In genomic region chr9:93859431-93860215, GRCh38 we compare ENCODE assay signal across 27 cellular contexts.
A peak's percentile ranks its signal among the peaks of the same experiment; 100 is the strongest.
DNase-seq lines count a peak whose midpoint lies in the region; ATAC-seq and TF ChIP-seq lines count a peak whose summit lies in the region.
"Had no signal": no experiment of that assay in that cellular context is flagged by ENCODE, and none has a peak within 500 bp of the region (broad histone marks: within the 10 kb centered on the region; RNA-seq: fewer than 3 reads in every experiment).

No MANE protein-coding gene starts in this region.

- H3K9ac ChIP-seq in OCI-LY1 (ENCODE audit: low read length) = no peak overlapping the region

- H3K79me2 ChIP-seq in OCI-LY1 (ENCODE audit: insufficient read depth, low read length) = no peaks in the 10 kb centered on the region

- no peaks in the 10 kb centered on the region for H3K4me1 ChIP-seq in OCI-LY1 (ENCODE audit: insufficient read depth, low read length, severe bottlenecking)
- peaks cover 0 to 7% (median 3%) of the 10 kb centered on the region in 4 donors for H3K4me1 ChIP-seq in esophagus muscularis mucosa
- H3K4me1 ChIP-seq: psoas muscle, thyroid gland had no signal

- TF ChIP-seq CTCF in GM10248 (IDR thresholded peaks at IDR 0.05; ENCODE audit: control extremely low read depth, extremely low read depth, low read depth, missing control alignments) = no peak
- peak; percentile 28; the same call in 1 of the 2 replicates for TF ChIP-seq CTCF in OCI-LY1 (IDR thresholded peaks at IDR 0.05; ENCODE audit: low read length)
- TF ChIP-seq CTCF in esophagus muscularis mucosa (IDR thresholded peaks at IDR 0.05) = no peak

- CTCF ChIA-PET in GM10248 (lab: Yijun Ruan, JAX) = no interaction called here

- no peaks in the 10 kb centered on the region for H3K9me2 ChIP-seq in OCI-LY1 (ENCODE audit: low read depth, low read length)

- no peaks in the 10 kb centered on the region for H3F3A ChIP-seq in OCI-LY1 (ENCODE audit: insufficient read depth, low read length)

- no peak overlapping the region for H3K4me3 ChIP-seq in OCI-LY1 (ENCODE audit: low read depth, low read length, poor library complexity, severe bottlenecking)
- H3K4me3 ChIP-seq in esophagus muscularis mucosa = no peak overlapping the region
- H3K4me3 ChIP-seq: lung, psoas muscle, skin epidermis, thyroid gland had no signal

- TF ChIP-seq EP300 in esophagus muscularis mucosa (IDR thresholded peaks at IDR 0.05) = no peak

- 83% methylated on average over 9 of the region's 10 CpGs for WGBS in esophagus muscularis mucosa

- no peaks in the 10 kb centered on the region for H4K20me1 ChIP-seq in OCI-LY1 (ENCODE audit: insufficient read depth, low read length)

- H3K27me3 ChIP-seq in OCI-LY1 (ENCODE audit: insufficient read depth, low read length) = 0 out of 2 replicates have a peak, but pooled peaks cover 4% of the 10 kb centered on the region
- peaks cover 0 to 49% (median 7%) of the 10 kb centered on the region in 4 donors for H3K27me3 ChIP-seq in esophagus muscularis mucosa

- no peak overlapping the region for H2AFZ ChIP-seq in OCI-LY1 (ENCODE audit: low read length)

- intact Hi-C loops in esophagus muscularis mucosa (cut with DNase I) = no loop called here

- H3K4me2 ChIP-seq in OCI-LY1 (ENCODE audit: low read length) = no peak overlapping the region

- H3K36me3 ChIP-seq in OCI-LY1 (ENCODE audit: insufficient read depth, low read length) (no peaks in the 10 kb centered on the region), esophagus muscularis mucosa (no peaks in the 10 kb centered on the region)
- H3K36me3 ChIP-seq: thyroid gland had no signal

- POLR2A ChIA-PET in GM10248 (lab: Yijun Ruan, JAX) = no interaction called here

- ATAC-seq in HG03135 (IDR thresholded peaks at IDR 0.05; ENCODE audit: unreplicated experiment) (no peak), GM21529 (IDR thresholded peaks at IDR 0.05; ENCODE audit: unreplicated experiment) (no peak)
- ATAC-seq: activated CD4-positive, alpha-beta T cell treated with anti-CD3 and anti-CD28 coated beads for 36 hours; activated T-cell treated with anti-CD3 and anti-CD28 coated beads, Interleukin-2, amount 50 U/mL, for 72 hours; psoas muscle; stimulated activated naive B cell treated with anti-CD40 and anti-IgM and Interleukin-4, amounts not matched to agents 10 μg/mL and 1 μg/mL and 100 μg/mL, for 72 hours; T-cell had no signal

- H3K27ac ChIP-seq in OCI-LY1 (ENCODE audit: low read depth, low read length, poor library complexity, severe bottlenecking) (no peak overlapping the region), esophagus muscularis mucosa (replicated peaks in 1 of 4) (no peak overlapping the region)
- H3K27ac ChIP-seq: 22Rv1, psoas muscle, skin epidermis, thyroid gland had no signal

- TF ChIP-seq POLR2A in esophagus muscularis mucosa (IDR thresholded peaks at IDR 0.05; ENCODE audit: low read depth) = no peak

- DNase-seq in DMS 273 (lab: John Stamatoyannopoulos, UW; ENCODE audit: unreplicated experiment) = peak; percentile 15
- DNase-seq in DMS 273 treated with DMSO at 0.1 percent for 48 hours (lab: John Stamatoyannopoulos, UW) = no peak
- DNase-seq in GM10248 (ENCODE audit: extremely low spot score) = peak; percentile 10
- DNase-seq in esophagus muscularis mucosa (ENCODE audit: extremely low spot score) = peak; percentile 77
- DNase-seq in hepatic stellate cell (ENCODE audit: low spot score) = no peak
- DNase-seq: activated CD4-positive, alpha-beta T cell treated with anti-CD3 and anti-CD28 coated beads for 36 hours; activated naive CD4-positive, alpha-beta T cell treated with anti-CD3 and anti-CD28 coated beads, Interleukin-2, amount 10 ng/mL, durations not matched to agents 7 days and 5 days; activated T-cell treated with anti-CD3 and anti-CD28 coated beads, Interleukin-2, amount 50 U/mL, for 72 hours; amygdala; cortex of kidney; DMS79; Kasumi-1; kidney glomerular epithelial cell; NCI-H1105; NCI-H2081 treated with DMSO at 0.1 percent for 48 hours; psoas muscle; Right ventricle myocardium superior; stimulated activated CD4-positive, alpha-beta T cell treated with anti-CD3 and anti-CD28 coated beads, Interleukin-1b, Interleukin-23, amount 100 ng/mL, for 48 hours; stimulated activated naive B cell treated with anti-CD40 and anti-IgM and Interleukin-4, amounts not matched to agents 10 μg/mL and 1 μg/mL and 100 μg/mL, for 72 hours; T-cell; thyroid gland had no signal

- H3K9me3 ChIP-seq in OCI-LY1 (ENCODE audit: low read length) = no peaks in the 10 kb centered on the region
- no peaks in the 10 kb centered on the region for H3K9me3 ChIP-seq in esophagus muscularis mucosa
- H3K9me3 ChIP-seq: psoas muscle, thyroid gland had no signal

Comparison
In these comparisons a context has a peak if more than half of its experiments do, and no peak if none do; other contexts are left out.
1. DNase-seq: peak in DMS 273 (single experiment), GM10248 (single experiment) and esophagus muscularis mucosa (single experiment); none in DMS 273 treated with DMSO at 0.1 percent for 48 hours (single experiment) and hepatic stellate cell (single experiment).